Comparison of ENCODE assay signal across 8 cellular contexts in genomic region chr1:23341829-23342697, GRCh38. TPM values are rescaled to one million over a fixed set of nuclear protein-coding genes. Genes with fewer than 3 reads are reported as not detected.
DNase-seq lines count a peak whose midpoint lies in the region; ATAC-seq and TF ChIP-seq lines count a peak whose summit lies in the region.

No MANE protein-coding gene starts in this region.

- no peak overlapping the region for H3K27ac ChIP-seq in iPS-20b (ENCODE audit: low read length)
- H3K27ac ChIP-seq in tibial artery: peak overlapping the region; percentile 95 to 98

- CTCF ChIA-PET in activated CD8-positive, alpha-beta T cell treated with anti-CD3 and anti-CD28 coated beads for 36 hours (lab: Charles Lee): interaction anchor here (0.9 to 1.9 kb wide), 3 partner anchors 61 to 198 kb away, joined by 3 to 8 read pairs (median 4); no protein-coding TSS in a partner anchor

- peak overlapping the region; percentile 84 for H3K4me3 ChIP-seq in iPS-20b (ENCODE audit: low read length)
- peak overlapping the region; percentile 80 to 89 for H3K4me3 ChIP-seq in tibial artery

- peaks cover 25% of the 10 kb centered on the region; the same call in 1 of the 2 replicates for H3K4me1 ChIP-seq in iPS-20b (ENCODE audit: insufficient read depth, low read length)
- H3K4me1 ChIP-seq in tibial artery: peaks cover 0 to 65% (median 38%) of the 10 kb centered on the region in 4 donors

- H3K9me3 ChIP-seq in iPS-20b (ENCODE audit: insufficient read depth, low read depth, low read length) (no peaks in the 10 kb centered on the region), tibial artery (no peaks in the 10 kb centered on the region)

- no peak for ATAC-seq in activated T-cell treated with anti-CD3 and anti-CD28 coated beads, Interleukin-2, amount 50 U/mL, for 72 hours (replicated peaks in 1 of 2)
- ATAC-seq in activated CD8-positive, alpha-beta T cell treated with anti-CD3 and anti-CD28 coated beads for 36 hours: no peak
- ATAC-seq in HG02642 (IDR thresholded peaks at IDR 0.05; ENCODE audit: poor library complexity, unreplicated experiment) (no peak), HG03108 (IDR thresholded peaks at IDR 0.05; ENCODE audit: unreplicated experiment) (no peak)

- peak overlapping the region; percentile 97 to 99 for H3K4me3 Mint-ChIP-seq in activated T-cell treated with anti-CD3 and anti-CD28 coated beads, Interleukin-2, amount 50 U/mL, for 72 hours
- H3K4me3 Mint-ChIP-seq in activated CD8-positive, alpha-beta T cell treated with anti-CD3 and anti-CD28 coated beads for 36 hours: peak overlapping the region; percentile 93

- no peak for DNase-seq in activated T-cell treated with anti-CD3 and anti-CD28 coated beads, Interleukin-2, amount 50 U/mL, for 72 hours
- DNase-seq in activated T-cell treated with anti-CD3 and anti-CD28 coated beads for 4 hours (no peak), tibial artery (no peak), posterior vena cava (ENCODE audit: low spot score) (no peak)
- no peak for DNase-seq in activated CD8-positive, alpha-beta T cell treated with anti-CD3 and anti-CD28 coated beads for 36 hours

- H3K27me3 ChIP-seq in iPS-20b (ENCODE audit: insufficient read depth, low read length) (peaks cover 15% of the 10 kb centered on the region), tibial artery (no peaks in the 10 kb centered on the region)

- POLR2A ChIA-PET in activated CD8-positive, alpha-beta T cell treated with anti-CD3 and anti-CD28 coated beads for 36 hours (lab: Charles Lee): interaction anchor here (1.2 to 2.6 kb wide), 5 partner anchors 11 to 81 kb away, joined by 3 to 11 read pairs (median 4); no protein-coding TSS in a partner anchor

- no peaks in the 10 kb centered on the region for H3K9me3 Mint-ChIP-seq in activated T-cell treated with anti-CD3 and anti-CD28 coated beads, Interleukin-2, amount 50 U/mL, for 72 hours
- H3K9me3 Mint-ChIP-seq in activated CD8-positive, alpha-beta T cell treated with anti-CD3 and anti-CD28 coated beads for 36 hours: no peaks in the 10 kb centered on the region

- TF ChIP-seq CTCF in activated CD8-positive, alpha-beta T cell treated with anti-CD3 and anti-CD28 coated beads for 36 hours (IDR thresholded peaks at IDR 0.05): no peak
- no peak for TF ChIP-seq CTCF in tibial artery (IDR thresholded peaks at IDR 0.05)

- H3K36me3 Mint-ChIP-seq in activated T-cell treated with anti-CD3 and anti-CD28 coated beads, Interleukin-2, amount 50 U/mL, for 72 hours (ENCODE audit: insufficient read depth in 2 of 2): peaks cover 9 to 23% of the 10 kb centered on the region in 2 donors
- H3K36me3 Mint-ChIP-seq in activated CD8-positive, alpha-beta T cell treated with anti-CD3 and anti-CD28 coated beads for 36 hours (ENCODE audit: low read depth): peaks cover 46% of the 10 kb centered on the region

- H3K36me3 ChIP-seq in iPS-20b (ENCODE audit: insufficient read depth, low read depth, low read length) (peaks cover 21% of the 10 kb centered on the region), tibial artery (peaks cover 8 to 11% (median 9%) of the 10 kb centered on the region in 3 donors)

- peak overlapping the region; percentile 53 for H3K27ac Mint-ChIP-seq in activated T-cell treated with anti-CD3 and anti-CD28 coated beads, Interleukin-2, amount 50 U/mL, for 72 hours
- H3K27ac Mint-ChIP-seq in activated CD8-positive, alpha-beta T cell treated with anti-CD3 and anti-CD28 coated beads for 36 hours: peak overlapping the region; percentile 97

- H3K4me1 Mint-ChIP-seq in activated T-cell treated with anti-CD3 and anti-CD28 coated beads, Interleukin-2, amount 50 U/mL, for 72 hours (ENCODE audit: low read depth): peaks cover 62% of the 10 kb centered on the region
- H3K4me1 Mint-ChIP-seq in activated CD8-positive, alpha-beta T cell treated with anti-CD3 and anti-CD28 coated beads for 36 hours (ENCODE audit: low read depth): peaks cover 55% of the 10 kb centered on the region

- intact Hi-C loops in activated CD8-positive, alpha-beta T cell treated with anti-CD3 and anti-CD28 coated beads for 36 hours (cut with micrococcal nuclease): no loop called here
- intact Hi-C loops in tibial artery (cut with DNase I; ENCODE audit: low total_unique reads) (loop anchor here (10.0 kb wide), 1 partner anchor 63 kb away; no protein-coding TSS in a partner anchor), posterior vena cava (cut with DNase I) (loop anchor here in 1 of 2 donors (10.0 kb wide), 1 partner anchor 63 kb away; no protein-coding TSS in a partner anchor)

- H3K9ac ChIP-seq in iPS-20b (ENCODE audit: low read depth, low read length): peak overlapping the region; percentile 88

- H3K27me3 Mint-ChIP-seq in activated T-cell treated with anti-CD3 and anti-CD28 coated beads, Interleukin-2, amount 50 U/mL, for 72 hours (ENCODE audit: low read depth): no peaks in the 10 kb centered on the region
- no peaks in the 10 kb centered on the region for H3K27me3 Mint-ChIP-seq in activated CD8-positive, alpha-beta T cell treated with anti-CD3 and anti-CD28 coated beads for 36 hours

RNA-seq across cellular contexts. Expression of gene HNRNPR, which starts 2.0 kb away (rescaled TPM):
- 100 to 1,000 TPM; 127 TPM for total RNA-seq in activated T-cell treated with anti-CD3 and anti-CD28 coated beads, Interleukin-2, amount 50 U/mL, for 72 hours
- total RNA-seq in activated CD8-positive, alpha-beta T cell treated with anti-CD3 and anti-CD28 coated beads for 36 hours: 100 to 1,000 TPM; 190 to 203 TPM
- total RNA-seq in posterior vena cava: 100 to 1,000 TPM in 1 of 2 donors, 10 to 100 TPM in 1; 95.1 to 117 TPM

RNA-seq across cellular contexts. Expression of gene ZNF436, which starts 27.6 kb away (rescaled TPM):
- total RNA-seq in activated T-cell treated with anti-CD3 and anti-CD28 coated beads, Interleukin-2, amount 50 U/mL, for 72 hours: 1 to 10 TPM; 8.7 to 8.8 TPM
- 1 to 10 TPM; 5.8 to 7.2 TPM for total RNA-seq in activated CD8-positive, alpha-beta T cell treated with anti-CD3 and anti-CD28 coated beads for 36 hours
- 10 to 100 TPM; 13.1 to 18.4 TPM for total RNA-seq in posterior vena cava
